In genomic region chr4:38069271-38069760, GRCh38 we compare ENCODE assay signal across 9 cellular contexts.
DNase-seq lines count a peak whose midpoint lies in the region; ATAC-seq, FAIRE-seq and TF ChIP-seq lines count a peak whose summit lies in the region.
"Had no signal": no experiment of that assay in that cellular context is flagged by ENCODE, and none has a peak within 500 bp of the region (broad histone marks: within the 10 kb centered on the region; RNA-seq: fewer than 3 reads in every experiment).

No MANE protein-coding gene starts in this region.

- ATAC-seq in HG03342 (IDR thresholded peaks at IDR 0.05; ENCODE audit: unreplicated experiment): peak; percentile 50
- ATAC-seq in GM18868 (IDR thresholded peaks at IDR 0.05; ENCODE audit: unreplicated experiment): no peak

- peak overlapping the region in 1 of 2 donors; percentile 74 for H3K27ac ChIP-seq in small intestine (ENCODE audit: low read depth in 1 of 2, low read length in 1 of 2)

- CTCF ChIA-PET in activated CD4-positive, alpha-beta memory T cell treated with anti-CD3 and anti-CD28 coated beads for 36 hours (lab: Charles Lee): interaction anchor here (0.7 to 2.2 kb wide), 19 partner anchors 9 to 725 kb away, joined by 3 to 20 read pairs (median 4); no protein-coding TSS in a partner anchor

- FAIRE-seq in small intestine (lab: Jason Lieb, UNC): no peak

- POLR2A ChIA-PET in activated CD4-positive, alpha-beta memory T cell treated with anti-CD3 and anti-CD28 coated beads for 36 hours (lab: Charles Lee): interaction anchor here (0.6 to 1.4 kb wide), 6 partner anchors 10 to 820 kb away, joined by 3 to 9 read pairs (median 6); no protein-coding TSS in a partner anchor

- H3K9me3 Mint-ChIP-seq in activated CD4-positive, alpha-beta memory T cell treated with anti-CD3 and anti-CD28 coated beads for 36 hours: no peaks in the 10 kb centered on the region
- H3K9me3 Mint-ChIP-seq in glutamatergic neuron (ENCODE audit: unreplicated experiment): no peaks in the 10 kb centered on the region
- H3K9me3 Mint-ChIP-seq: central memory CD8-positive, alpha-beta T cell had no signal

- no peaks in the 10 kb centered on the region for H3K27me3 ChIP-seq in small intestine (ENCODE audit: control insufficient read depth in 2 of 2, insufficient read depth in 2 of 2, low read length in 2 of 2)

- peaks cover 2 to 7% of the 10 kb centered on the region in 2 donors for H3K36me3 ChIP-seq in small intestine (ENCODE audit: control insufficient read depth in 2 of 2, insufficient read depth in 2 of 2, low read length in 2 of 2)

- H3K36me3 Mint-ChIP-seq in activated CD4-positive, alpha-beta memory T cell treated with anti-CD3 and anti-CD28 coated beads for 36 hours: peaks cover 11% of the 10 kb centered on the region
- H3K36me3 Mint-ChIP-seq in glutamatergic neuron (ENCODE audit: unreplicated experiment): no peaks in the 10 kb centered on the region

- peak overlapping the region; percentile 52 for H3K27ac Mint-ChIP-seq in activated CD4-positive, alpha-beta memory T cell treated with anti-CD3 and anti-CD28 coated beads for 36 hours
- no peak overlapping the region for H3K27ac Mint-ChIP-seq in glutamatergic neuron (ENCODE audit: unreplicated experiment)

- H3K4me1 Mint-ChIP-seq in activated CD4-positive, alpha-beta memory T cell treated with anti-CD3 and anti-CD28 coated beads for 36 hours (ENCODE audit: low read depth): peaks cover 27% of the 10 kb centered on the region
- H3K4me1 Mint-ChIP-seq in glutamatergic neuron (ENCODE audit: low read depth, unreplicated experiment): no peaks in the 10 kb centered on the region

- no peak for TF ChIP-seq CTCF in glutamatergic neuron (IDR thresholded peaks at IDR 0.05; ENCODE audit: partially characterized antibody, unreplicated experiment)

- no peaks in the 10 kb centered on the region for H3K9me3 ChIP-seq in small intestine (ENCODE audit: control insufficient read depth, low read depth)

- intact Hi-C loops in activated CD4-positive, alpha-beta memory T cell treated with anti-CD3 and anti-CD28 coated beads for 36 hours (cut with micrococcal nuclease): no loop called here

- DNase-seq in Ammon's horn (ENCODE audit: low spot score) (peak; percentile 61), glutamatergic neuron (peak; percentile 50), small intestine (peak; percentile 81), foreskin melanocyte (no peak), DMS114 treated with DMSO at 0.1 percent for 48 hours (lab: John Stamatoyannopoulos, UW; ENCODE audit: unreplicated experiment) (no peak)
- peak; percentile 55 for DNase-seq in activated CD4-positive, alpha-beta memory T cell treated with anti-CD3 and anti-CD28 coated beads for 36 hours

- no peak overlapping the region for H3K4me3 ChIP-seq in small intestine (ENCODE audit: low read depth in 1 of 2, low read length in 2 of 2)

- H3K27me3 Mint-ChIP-seq in activated CD4-positive, alpha-beta memory T cell treated with anti-CD3 and anti-CD28 coated beads for 36 hours: no peaks in the 10 kb centered on the region
- H3K27me3 Mint-ChIP-seq in glutamatergic neuron (ENCODE audit: unreplicated experiment): peaks cover 3% of the 10 kb centered on the region
- H3K27me3 Mint-ChIP-seq: central memory CD8-positive, alpha-beta T cell had no signal

- no peak overlapping the region for H3K4me3 Mint-ChIP-seq in activated CD4-positive, alpha-beta memory T cell treated with anti-CD3 and anti-CD28 coated beads for 36 hours
- H3K4me3 Mint-ChIP-seq in glutamatergic neuron (ENCODE audit: unreplicated experiment): no peak overlapping the region
- H3K4me3 Mint-ChIP-seq: central memory CD8-positive, alpha-beta T cell had no signal

- WGBS in small intestine, 3 donors: 16 to 47% (median 31%) methylated on average over 6 of the region's 6 CpGs

- peaks cover 2 to 8% of the 10 kb centered on the region in 2 donors for H3K4me1 ChIP-seq in small intestine (ENCODE audit: control insufficient read depth in 2 of 2, insufficient read depth in 1 of 2, low read depth in 1 of 2, low read length in 1 of 2)

Comparison
In these comparisons a context has a peak if more than half of its experiments do, and no peak if none do; other contexts are left out.
1. DNase-seq: peak in Ammon's horn (single experiment), activated CD4-positive, alpha-beta memory T cell treated with anti-CD3 and anti-CD28 coated beads for 36 hours (single experiment), glutamatergic neuron (single experiment) and small intestine (single experiment); none in foreskin melanocyte (single experiment) and DMS114 treated with DMSO at 0.1 percent for 48 hours (single experiment).